ENCODE assay signal across 11 cellular contexts in genomic region chr12:2845280-2845679, GRCh38. TPM values are rescaled to one million over a fixed set of nuclear protein-coding genes. Genes with fewer than 3 reads are reported as not detected.
A peak's percentile ranks its signal among the peaks of the same experiment; 100 is the strongest.
DNase-seq lines count a peak whose midpoint lies in the region; FAIRE-seq and TF ChIP-seq lines count a peak whose summit lies in the region.
"Had no signal": no experiment of that assay in that cellular context is flagged by ENCODE, and none has a peak within 500 bp of the region (broad histone marks: within the 10 kb centered on the region; RNA-seq: fewer than 3 reads in every experiment).

No MANE protein-coding gene starts in this region.

- WGBS in GM23248 (ENCODE audit: low coverage in 1 of 2, low lambda C conversion rate in 2 of 2, missing lambda C conversion rate in 2 of 2), 2 experiments, result 24 to 33% methylated on average over 6 of the region's 6 CpGs

- H3K9ac ChIP-seq in GM23248, result no peak overlapping the region

- in situ Hi-C loops in GM23248 (cut with MboI), result no loop called here

- H3K79me2 ChIP-seq in GM23248 (ENCODE audit: insufficient read depth), result no peaks in the 10 kb centered on the region

- no peaks in the 10 kb centered on the region for H3K9me2 ChIP-seq in GM23248 (ENCODE audit: insufficient read depth)

- H3K9me3 ChIP-seq in GM23248 (ENCODE audit: low read depth), result no peaks in the 10 kb centered on the region

- H3K4me3 ChIP-seq in GM23248, result no peak overlapping the region
- H3K4me3 ChIP-seq: SK-N-MC had no signal

- H3K36me3 Mint-ChIP-seq in nephron progenitor cell (ENCODE audit: low read depth), result peaks cover 14% of the 10 kb centered on the region

- no peak overlapping the region for H3K27ac ChIP-seq in GM23248
- H3K27ac ChIP-seq: SK-N-MC had no signal

- no peaks in the 10 kb centered on the region for H3K9me3 Mint-ChIP-seq in nephron progenitor cell
- H3K9me3 Mint-ChIP-seq: activated CD4-positive, alpha-beta memory T cell treated with anti-CD3 and anti-CD28 coated beads for 36 hours; naive thymus-derived CD8-positive, alpha-beta T cell had no signal

- DNase-seq in GM23248, result peak; percentile 32
- DNase-seq in dermis blood vessel endothelial cell, result peak; percentile 78
- peak; percentile 51 for DNase-seq in nephron progenitor cell
- no peak for DNase-seq in D721Med (ENCODE audit: insufficient read length, low spot score)
- no peak for DNase-seq in dedifferentiated amniotic fluid mesenchymal stem cell (ENCODE audit: extremely low spot score)
- no peak for DNase-seq in GF-D8 (lab: John Stamatoyannopoulos, UW)
- DNase-seq: NCI-H2107 had no signal

- no peak overlapping the region for H3K4me2 ChIP-seq in GM23248 (ENCODE audit: unreplicated experiment)

- peaks cover 11% of the 10 kb centered on the region for H3K27me3 Mint-ChIP-seq in nephron progenitor cell (ENCODE audit: low read depth, poor library complexity)
- H3K27me3 Mint-ChIP-seq: activated CD4-positive, alpha-beta memory T cell treated with anti-CD3 and anti-CD28 coated beads for 36 hours; naive thymus-derived CD8-positive, alpha-beta T cell had no signal

- H3F3A ChIP-seq in GM23248 (ENCODE audit: insufficient read depth), result no peaks in the 10 kb centered on the region

- peaks cover 54% of the 10 kb centered on the region for H3K4me1 Mint-ChIP-seq in nephron progenitor cell

- peak overlapping the region; percentile 51; the same call in 1 of the 2 replicates for H2AFZ ChIP-seq in GM23248

- no peaks in the 10 kb centered on the region for H3K4me1 ChIP-seq in GM23248 (ENCODE audit: insufficient read depth)

- no peaks in the 10 kb centered on the region for H3K36me3 ChIP-seq in GM23248 (ENCODE audit: low read depth)

- no peaks in the 10 kb centered on the region for H4K20me1 ChIP-seq in GM23248 (ENCODE audit: insufficient read depth)

- H3K4me3 Mint-ChIP-seq in nephron progenitor cell, result no peak overlapping the region
- H3K4me3 Mint-ChIP-seq: activated CD4-positive, alpha-beta memory T cell treated with anti-CD3 and anti-CD28 coated beads for 36 hours; naive thymus-derived CD8-positive, alpha-beta T cell had no signal

- H3K27ac Mint-ChIP-seq in nephron progenitor cell, result no peak overlapping the region
- H3K27ac Mint-ChIP-seq: activated CD4-positive, alpha-beta memory T cell treated with anti-CD3 and anti-CD28 coated beads for 36 hours had no signal

- TF ChIP-seq CTCF in nephron progenitor cell (IDR thresholded peaks at IDR 0.05) (no peak), D721Med (IDR thresholded peaks at IDR 0.05; ENCODE audit: insufficient read depth, missing control alignments) (no peak)

- no peak for FAIRE-seq in D721Med (lab: Jason Lieb, UNC)
- FAIRE-seq: frontal cortex had no signal

- H3K27me3 ChIP-seq in GM23248 (replicated peaks; ENCODE audit: insufficient read depth), result no peaks in the 10 kb centered on the region

RNA-seq across cellular contexts. Expression of gene NRIP2, which starts 10.4 kb away (rescaled TPM):
- not detected in 2 replicates for total RNA-seq in GM23248 (2014; rRNA removed; shearing (Covaris generic))
- polyA plus RNA-seq in GM23248 (2016; fragmentation: Nextera tagmentation; extraction: Ambion mirVana), result 0.24 and 0.46 TPM in 2 replicates
- not detected in 2 replicates for total RNA-seq in dermis blood vessel endothelial cell
- total RNA-seq: activated CD4-positive, alpha-beta memory T cell treated with anti-CD3 and anti-CD28 coated beads for 36 hours; frontal cortex; naive thymus-derived CD8-positive, alpha-beta T cell had no signal

RNA-seq across cellular contexts. Expression of gene TEX52, which starts 11.6 kb away (rescaled TPM):
- total RNA-seq in GM23248 (2014; rRNA removed; shearing (Covaris generic)), result not detected in 2 replicates
- not detected in 2 replicates for polyA plus RNA-seq in GM23248 (2016; fragmentation: Nextera tagmentation; extraction: Ambion mirVana)
- not detected in 2 replicates for total RNA-seq in dermis blood vessel endothelial cell
- total RNA-seq: frontal cortex; naive thymus-derived CD8-positive, alpha-beta T cell had no signal
- polyA plus RNA-seq: naive thymus-derived CD8-positive, alpha-beta T cell had no signal

RNA-seq across cellular contexts. Expression of gene FOXM1, which starts 31.7 kb away (rescaled TPM):
- total RNA-seq in GM23248 (2014; rRNA removed; shearing (Covaris generic)), result 12.4 and 23.9 TPM in 2 replicates
- polyA plus RNA-seq in GM23248 (2016; fragmentation: Nextera tagmentation; extraction: Ambion mirVana), result 15.4 TPM in 2 replicates
- total RNA-seq in dermis blood vessel endothelial cell, result 4.1 and 32.9 TPM in 2 replicates

RNA-seq across cellular contexts. Expression of gene RHNO1, which starts 31.7 kb away (rescaled TPM):
- total RNA-seq in GM23248 (2014; rRNA removed; shearing (Covaris generic)), result 27.6 and 35.3 TPM in 2 replicates
- 38.4 and 40.3 TPM in 2 replicates for polyA plus RNA-seq in GM23248 (2016; fragmentation: Nextera tagmentation; extraction: Ambion mirVana)
- 23.3 and 25.8 TPM in 2 replicates for total RNA-seq in dermis blood vessel endothelial cell

RNA-seq across cellular contexts. Expression of gene ITFG2, which starts 32.8 kb away (rescaled TPM):
- total RNA-seq in GM23248 (2014; rRNA removed; shearing (Covaris generic)), result 14.4 and 15.7 TPM in 2 replicates
- polyA plus RNA-seq in GM23248 (2016; fragmentation: Nextera tagmentation; extraction: Ambion mirVana), result 19.1 and 21.9 TPM in 2 replicates
- 17.2 and 19.7 TPM in 2 replicates for total RNA-seq in dermis blood vessel endothelial cell

Comparison
In these comparisons a context has a peak if more than half of its experiments do, and no peak if none do; other contexts are left out.
1. DNase-seq: peak in GM23248 (single experiment), dermis blood vessel endothelial cell (single experiment) and nephron progenitor cell (single experiment); none in D721Med (single experiment), dedifferentiated amniotic fluid mesenchymal stem cell (single experiment) and GF-D8 (single experiment).